ENCODE assay signal across 1 cellular context in genomic region chr1:155645024-155645423, GRCh38.
TF ChIP-seq lines count a peak whose summit lies in the region.

No MANE protein-coding gene starts in this region.

TF ChIP-seq in K562, 482 proteins besides CTCF, POLR2A, EP300 and RAD21:
- peak in 1 of 3 experiments; percentile 19 for TF ChIP-seq YY1 (IDR thresholded peaks at IDR 0.05; ENCODE audit: borderline replicate concordance in 1 of 3, control insufficient read depth in 1 of 3, extremely low read depth in 1 of 3, insufficient read depth in 3 of 3, insufficient read length in 1 of 3, insufficient replicate concordance in 2 of 3, low read depth in 1 of 3, low read length in 2 of 3)
- peak; percentile 83 for TF ChIP-seq NFIC (IDR thresholded peaks at IDR 0.05)
- TF ChIP-seq ZNF24 (IDR thresholded peaks at IDR 0.05), result no peak
